In genomic region chr11:93940395-93940794, GRCh38 we compare ENCODE assay signal across 3 cellular contexts.
A peak's percentile ranks its signal among the peaks of the same experiment; 100 is the strongest.
TF ChIP-seq lines count a peak whose summit lies in the region.

No MANE protein-coding gene starts in this region.

TF ChIP-seq in A549, 52 proteins besides CTCF, POLR2A, EP300 and RAD21:
- TF ChIP-seq E2F6 (IDR thresholded peaks at IDR 0.05; ENCODE audit: borderline replicate concordance, low read depth) (no peak), MAFK (IDR thresholded peaks at IDR 0.05; ENCODE audit: partially characterized antibody) (peak; percentile 76)

TF ChIP-seq in IMR-90, 13 proteins besides CTCF, POLR2A, EP300 and RAD21:
- TF ChIP-seq RFX5 (IDR thresholded peaks at IDR 0.05; ENCODE audit: low read depth, low read length) (no peak), SMC3 (IDR thresholded peaks at IDR 0.05; ENCODE audit: low read depth, low read length) (no peak), RCOR1 (IDR thresholded peaks at IDR 0.05; ENCODE audit: insufficient replicate concordance, low read length) (no peak), MAFK (IDR thresholded peaks at IDR 0.05; ENCODE audit: low read depth, low read length) (peak; percentile 70), CHD1 (IDR thresholded peaks at IDR 0.05; ENCODE audit: low read depth, low read length) (no peak), MAZ (IDR thresholded peaks at IDR 0.05; ENCODE audit: borderline replicate concordance, low read depth, low read length) (no peak)

TF ChIP-seq in K562, 482 proteins besides CTCF, POLR2A, EP300 and RAD21:
- TF ChIP-seq PHF20 (IDR thresholded peaks at IDR 0.05; ENCODE audit: partially characterized antibody) (no peak), FOXP4 (CRISPR knock-in tag; IDR thresholded peaks at IDR 0.05; ENCODE audit: borderline replicate concordance) (no peak), ZNF41 (CRISPR knock-in tag; conservative IDR thresholded peaks at IDR 0.05) (no peak), HOXB6 (CRISPR knock-in tag; IDR thresholded peaks at IDR 0.05; ENCODE audit: borderline replicate concordance) (no peak), MAFF (IDR thresholded peaks at IDR 0.05; ENCODE audit: low read length) (peak; percentile 54), ZNF316 (IDR thresholded peaks at IDR 0.05) (peak; percentile 72), SP1 (CRISPR knock-in tag; IDR thresholded peaks at IDR 0.05) (no peak), HDAC6 (IDR thresholded peaks at IDR 0.05; ENCODE audit: low read depth, low read length) (no peak), MLX (CRISPR knock-in tag; conservative IDR thresholded peaks at IDR 0.05) (no peak), COPS2 (conservative IDR thresholded peaks at IDR 0.05) (no peak), ZNF584 (CRISPR knock-in tag; IDR thresholded peaks at IDR 0.05; ENCODE audit: low read depth) (no peak), NONO (IDR thresholded peaks at IDR 0.05; ENCODE audit: low read depth in 2 of 2, low read length in 1 of 2) (no peak), ZNF224 (CRISPR knock-in tag; IDR thresholded peaks at IDR 0.05) (no peak), PML (IDR thresholded peaks at IDR 0.05; ENCODE audit: low read length) (no peak), ZNF444 (CRISPR knock-in tag; IDR thresholded peaks at IDR 0.05) (no peak), MAFG (tag; conservative IDR thresholded peaks at IDR 0.05) (peak; percentile 55; the same call in 1 of the 2 replicates), ESRRB (CRISPR knock-in tag; IDR thresholded peaks at IDR 0.05; ENCODE audit: borderline replicate concordance) (no peak), THRB (CRISPR knock-in tag; conservative IDR thresholded peaks at IDR 0.05) (no peak), SAP30 (IDR thresholded peaks at IDR 0.05; ENCODE audit: borderline replicate concordance, insufficient read depth, low read depth, low read length, poor library complexity, severe bottlenecking) (no peak), PCBP2 (IDR thresholded peaks at IDR 0.05; ENCODE audit: low read depth, low read length, poor library complexity, severe bottlenecking) (no peak), SIRT6 (IDR thresholded peaks at IDR 0.05; ENCODE audit: low read depth, low read length) (no peak), THRAP3 (IDR thresholded peaks at IDR 0.05; ENCODE audit: borderline replicate concordance) (no peak), ZNF778 (CRISPR knock-in tag; IDR thresholded peaks at IDR 0.05) (no peak), NFATC3 (IDR thresholded peaks at IDR 0.05) (no peak), HSF4 (CRISPR knock-in tag; IDR thresholded peaks at IDR 0.05; ENCODE audit: borderline replicate concordance) (no peak), CSDE1 (IDR thresholded peaks at IDR 0.05) (no peak), DIDO1 (tag; IDR thresholded peaks at IDR 0.05; ENCODE audit: low read depth) (no peak), ZNF24 (IDR thresholded peaks at IDR 0.05) (no peak), MYC (IDR thresholded peaks at IDR 0.05; ENCODE audit: low read depth, low read length) (no peak), MYC (CRISPR knock-in tag; IDR thresholded peaks at IDR 0.05; ENCODE audit: borderline replicate concordance, low read depth) (no peak), ZNF717 (CRISPR knock-in tag; IDR thresholded peaks at IDR 0.05) (no peak), SMAD1 (IDR thresholded peaks at IDR 0.05; ENCODE audit: low read depth, low read length, partially characterized antibody) (no peak), RAD51 (IDR thresholded peaks at IDR 0.05; ENCODE audit: borderline replicate concordance, low read depth) (no peak), ZC3H4 (CRISPR knock-in tag; IDR thresholded peaks at IDR 0.05; ENCODE audit: borderline replicate concordance) (no peak), ZNF311 (CRISPR knock-in tag; IDR thresholded peaks at IDR 0.05) (no peak), MAFK (IDR thresholded peaks at IDR 0.05; ENCODE audit: low read length) (peak; percentile 34; the same call in 1 of the 2 replicates), MEF2D (tag; conservative IDR thresholded peaks at IDR 0.05; ENCODE audit: low read depth) (no peak), HDAC1 (IDR thresholded peaks at IDR 0.05) (no peak), HES1 (IDR thresholded peaks at IDR 0.05; ENCODE audit: low read depth) (no peak), C11orf30 (IDR thresholded peaks at IDR 0.05; ENCODE audit: low read depth) (peak; percentile 29; the same call in 1 of the 2 replicates), THRA (IDR thresholded peaks at IDR 0.05) (no peak)
